Comparison of ENCODE assay signal across 36 cellular contexts in genomic region chr10:16930540-16930939, GRCh38.
"Had no signal": no experiment of that assay in that cellular context is flagged by ENCODE, and none has a peak within 500 bp of the region (broad histone marks: within the 10 kb centered on the region; RNA-seq: fewer than 3 reads in every experiment).

No MANE protein-coding gene starts in this region.

- H3K4me3 Mint-ChIP-seq: activated B cell treated with CpG ODN at 0.5 μM for 24 hours; activated CD4-positive, alpha-beta memory T cell treated with anti-CD3 and anti-CD28 coated beads, Interleukin-2, amount 10 ng/mL, durations not matched to agents 7 days and 5 days; activated CD4-positive, alpha-beta T cell treated with anti-CD3 and anti-CD28 coated beads, Interleukin-2, amount 10 ng/mL, durations not matched to agents 24 days and 14 days; activated CD8-positive, alpha-beta memory T cell treated with anti-CD3 and anti-CD28 coated beads, Interleukin-2, amount 10 ng/mL, durations not matched to agents 7 days and 5 days; activated CD8-positive, alpha-beta T cell treated with anti-CD3 and anti-CD28 coated beads, Interleukin-2, amount 10 ng/mL, durations not matched to agents 7 days and 5 days; activated naive CD4-positive, alpha-beta T cell treated with anti-CD3 and anti-CD28 coated beads for 36 hours; activated naive CD8-positive, alpha-beta T cell treated with anti-CD3 and anti-CD28 coated beads, Interleukin-2, amount 10 ng/mL, durations not matched to agents 7 days and 5 days; activated T-cell treated with anti-CD3 and anti-CD28 coated beads, Interleukin-2, amount 50 U/mL, for 24 hours; T-helper 1 cell treated with Interleukin-12 subunit alpha and Interleukin-12 subunit beta and Interleukin-4 antibody, amounts not matched to agents 30 μg/mL and 1 μg/mL, for 36 hours; T-helper 2 cell treated with Interferon-gamma antibody and Interleukin-4, amounts not matched to agents 5 μg/mL and 100 μg/mL, for 36 hours had no signal

- H3K27ac Mint-ChIP-seq: activated B cell treated with CpG ODN at 0.5 μM for 24 hours; activated CD4-positive, alpha-beta memory T cell treated with anti-CD3 and anti-CD28 coated beads, Interleukin-2, amount 10 ng/mL, durations not matched to agents 7 days and 5 days; activated CD4-positive, alpha-beta T cell treated with anti-CD3 and anti-CD28 coated beads, Interleukin-2, amount 10 ng/mL, durations not matched to agents 24 days and 14 days; activated CD8-positive, alpha-beta memory T cell treated with anti-CD3 and anti-CD28 coated beads, Interleukin-2, amount 10 ng/mL, durations not matched to agents 7 days and 5 days; activated CD8-positive, alpha-beta T cell treated with anti-CD3 and anti-CD28 coated beads, Interleukin-2, amount 10 ng/mL, durations not matched to agents 7 days and 5 days; activated naive CD4-positive, alpha-beta T cell treated with anti-CD3 and anti-CD28 coated beads for 36 hours; activated naive CD4-positive, alpha-beta T cell treated with anti-CD3 and anti-CD28 coated beads, Interleukin-2, amount 50 U/mL, for 72 hours; activated naive CD8-positive, alpha-beta T cell treated with anti-CD3 and anti-CD28 coated beads, Interleukin-2, amount 10 ng/mL, durations not matched to agents 7 days and 5 days; activated T-cell treated with anti-CD3 and anti-CD28 coated beads, Interleukin-2, amount 50 U/mL, for 24 hours; T-helper 1 cell treated with Interleukin-12 subunit alpha and Interleukin-12 subunit beta and Interleukin-4 antibody, amounts not matched to agents 30 μg/mL and 1 μg/mL, for 36 hours; T-helper 2 cell treated with Interferon-gamma antibody and Interleukin-4, amounts not matched to agents 5 μg/mL and 100 μg/mL, for 36 hours had no signal

- H3K9me3 ChIP-seq: adrenal gland, body of pancreas, breast epithelium had no signal

- FAIRE-seq: astrocyte, TTC549 had no signal

- H3K27ac ChIP-seq: adrenal gland, body of pancreas, brain microvascular endothelial cell, breast epithelium, VCaP had no signal

- H3K27me3 Mint-ChIP-seq: activated B cell treated with CpG ODN at 0.5 μM for 24 hours; activated CD4-positive, alpha-beta memory T cell treated with anti-CD3 and anti-CD28 coated beads, Interleukin-2, amount 10 ng/mL, durations not matched to agents 7 days and 5 days; activated naive CD8-positive, alpha-beta T cell treated with anti-CD3 and anti-CD28 coated beads, Interleukin-2, amount 10 ng/mL, durations not matched to agents 7 days and 5 days; activated T-cell treated with anti-CD3 and anti-CD28 coated beads, Interleukin-2, amount 50 U/mL, for 24 hours had no signal

- H3K36me3 Mint-ChIP-seq: activated CD8-positive, alpha-beta memory T cell treated with anti-CD3 and anti-CD28 coated beads, Interleukin-2, amount 10 ng/mL, durations not matched to agents 7 days and 5 days; activated naive CD4-positive, alpha-beta T cell treated with anti-CD3 and anti-CD28 coated beads, Interleukin-2, amount 50 U/mL, for 72 hours had no signal

- H3K4me1 Mint-ChIP-seq: activated B cell treated with CpG ODN at 0.5 μM for 24 hours; activated CD4-positive, alpha-beta memory T cell treated with anti-CD3 and anti-CD28 coated beads, Interleukin-2, amount 10 ng/mL, durations not matched to agents 7 days and 5 days; activated CD4-positive, alpha-beta T cell treated with anti-CD3 and anti-CD28 coated beads, Interleukin-2, amount 10 ng/mL, durations not matched to agents 24 days and 14 days; activated CD8-positive, alpha-beta memory T cell treated with anti-CD3 and anti-CD28 coated beads, Interleukin-2, amount 10 ng/mL, durations not matched to agents 7 days and 5 days; activated naive CD8-positive, alpha-beta T cell treated with anti-CD3 and anti-CD28 coated beads, Interleukin-2, amount 10 ng/mL, durations not matched to agents 7 days and 5 days had no signal

- H3K27me3 ChIP-seq: adrenal gland, body of pancreas, brain microvascular endothelial cell, breast epithelium had no signal

- H3K36me3 ChIP-seq: adrenal gland, brain microvascular endothelial cell, breast epithelium had no signal

- H3K4me3 ChIP-seq: adrenal gland, body of pancreas, breast epithelium had no signal

- DNase-seq: activated B cell treated with CpG ODN at 0.5 μM for 24 hours; activated CD4-positive, alpha-beta memory T cell treated with anti-CD3 and anti-CD28 coated beads, Interleukin-2, amount 10 ng/mL, durations not matched to agents 7 days and 5 days; activated CD4-positive, alpha-beta T cell treated with anti-CD3 and anti-CD28 coated beads for 4 hours; activated CD4-positive, alpha-beta T cell treated with anti-CD3 and anti-CD28 coated beads, Interleukin-2, amount 10 ng/mL, durations not matched to agents 24 days and 14 days; activated CD4-positive, alpha-beta T cell treated with anti-CD3 and anti-CD28 coated beads, Interleukin-2, amount 50 U/mL, for 1 hour; activated CD4-positive, alpha-beta T cell treated with anti-CD3 and anti-CD28 coated beads, Interleukin-2, amount 50 U/mL, for 4 hours; activated CD4-positive, CD25-positive, alpha-beta regulatory T cell treated with anti-CD3 and anti-CD28 coated beads, Interleukin-2, amount 50 U/mL, for 72 hours; activated CD8-positive, alpha-beta memory T cell treated with anti-CD3 and anti-CD28 coated beads for 24 hours; activated CD8-positive, alpha-beta memory T cell treated with anti-CD3 and anti-CD28 coated beads, Interleukin-2, amount 10 ng/mL, durations not matched to agents 7 days and 5 days; activated CD8-positive, alpha-beta memory T cell treated with anti-CD3 and anti-CD28 coated beads, Interleukin-2, amount 50 U/mL, for 48 hours; activated CD8-positive, alpha-beta T cell treated with anti-CD3 and anti-CD28 coated beads, Interleukin-2, amount 10 ng/mL, durations not matched to agents 7 days and 5 days; activated effector memory CD4-positive, alpha-beta T cell treated with anti-CD3 and anti-CD28 coated beads, Interleukin-2, amount 50 U/mL, for 16 hours; activated gamma-delta T cell treated with Interleukin-2 at 50 U/mL for 16 hours; activated naive CD4-positive, alpha-beta T cell; activated naive CD4-positive, alpha-beta T cell treated with anti-CD3 and anti-CD28 coated beads for 36 hours; activated naive CD4-positive, alpha-beta T cell treated with anti-CD3 and anti-CD28 coated beads, Interleukin-2, amount 50 U/mL, for 16 hours; activated naive CD8-positive, alpha-beta T cell treated with anti-CD3 and anti-CD28 coated beads, Interleukin-2, amount 10 ng/mL, durations not matched to agents 7 days and 5 days; activated T-cell treated with anti-CD3 and anti-CD28 coated beads, Interleukin-2, amount 50 U/mL, for 24 hours; activated T-cell treated with anti-CD3 and anti-CD28 coated beads, Interleukin-2, amount 50 U/mL, for 48 hours; adrenal gland; amniotic stem cell; aorta; body of pancreas; brain microvascular endothelial cell; central memory CD4-positive, alpha-beta T cell; SW 1271; T-helper 1 cell; T-helper 2 cell; T-helper 9 cell had no signal

- ATAC-seq: activated CD8-positive, alpha-beta memory T cell treated with anti-CD3 and anti-CD28 coated beads, Interleukin-2, amount 10 ng/mL, durations not matched to agents 7 days and 5 days; activated CD8-positive, alpha-beta T cell treated with anti-CD3 and anti-CD28 coated beads, Interleukin-2, amount 10 ng/mL, durations not matched to agents 7 days and 5 days; body of pancreas had no signal

- H3K4me1 ChIP-seq: adrenal gland, body of pancreas, breast epithelium had no signal

- H3K9me3 Mint-ChIP-seq: activated B cell treated with CpG ODN at 0.5 μM for 24 hours; activated CD4-positive, alpha-beta memory T cell treated with anti-CD3 and anti-CD28 coated beads, Interleukin-2, amount 10 ng/mL, durations not matched to agents 7 days and 5 days; activated CD4-positive, alpha-beta T cell treated with anti-CD3 and anti-CD28 coated beads, Interleukin-2, amount 10 ng/mL, durations not matched to agents 24 days and 14 days; activated naive CD4-positive, alpha-beta T cell treated with anti-CD3 and anti-CD28 coated beads for 36 hours; activated naive CD4-positive, alpha-beta T cell treated with anti-CD3 and anti-CD28 coated beads, Interleukin-2, amount 50 U/mL, for 72 hours; activated naive CD8-positive, alpha-beta T cell treated with anti-CD3 and anti-CD28 coated beads, Interleukin-2, amount 10 ng/mL, durations not matched to agents 7 days and 5 days; activated T-cell treated with anti-CD3 and anti-CD28 coated beads, Interleukin-2, amount 50 U/mL, for 24 hours; T-helper 1 cell treated with Interleukin-12 subunit alpha and Interleukin-12 subunit beta and Interleukin-4 antibody, amounts not matched to agents 30 μg/mL and 1 μg/mL, for 36 hours; T-helper 2 cell treated with Interferon-gamma antibody and Interleukin-4, amounts not matched to agents 5 μg/mL and 100 μg/mL, for 36 hours had no signal
